Comparison of ENCODE assay signal across 35 cellular contexts in the genomic region with DNA sequence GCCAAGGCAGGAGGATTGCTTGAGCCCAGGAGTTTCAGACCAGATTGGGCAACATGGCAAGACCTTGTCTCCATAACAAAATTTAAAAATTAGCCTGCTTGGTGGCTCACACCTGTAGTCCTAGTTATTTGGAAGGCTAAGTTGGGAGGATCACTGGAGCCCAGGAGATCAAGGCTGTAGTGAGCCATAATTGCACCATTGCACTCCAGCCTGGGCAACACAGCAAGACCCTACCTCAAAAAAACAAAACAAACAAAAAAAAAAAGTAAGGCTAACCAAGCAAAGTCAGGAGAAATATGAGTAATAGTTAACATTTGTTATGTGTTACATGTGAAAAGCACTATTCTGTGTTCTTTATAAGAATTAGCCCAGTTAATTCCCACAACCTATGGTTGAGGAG.
"Had no signal": no experiment of that assay in that cellular context is flagged by ENCODE, and none has a peak within 500 bp of the region (broad histone marks: within the 10 kb centered on the region; RNA-seq: fewer than 3 reads in every experiment).

No MANE protein-coding gene starts in this region.

- DNase-seq: Karpas-422, Kasumi-1, MG63, MM.1S, MV-4-11, NCI-H1048, NCI-H1092, NCI-H1092 treated with DMSO at 0.1 percent for 48 hours, NCI-H1105, NCI-H1105 treated with DMSO at 0.1 percent for 48 hours, NCI-H1417, NCI-H1417 treated with DMSO at 0.1 percent for 48 hours, NCI-H1436, NCI-H1436 treated with DMSO at 0.1 percent for 48 hours, NCI-H146, NCI-H1694, NCI-H1694 treated with DMSO at 0.1 percent for 48 hours, NCI-H187, NCI-H187 treated with DMSO at 0.1 percent for 48 hours, NCI-H1930, NCI-H2029, NCI-H2029 treated with DMSO at 0.1 percent for 48 hours, NCI-H2081, NCI-H2081 treated with DMSO at 0.1 percent for 48 hours, NCI-H2107, NCI-H2171, NCI-H2171 treated with DMSO at 0.1 percent for 48 hours, NCI-H2227 treated with DMSO at 0.1 percent for 48 hours, NCI-H226, NCI-H345, NCI-H446, NCI-H446 treated with DMSO at 0.1 percent for 48 hours, NCI-H510A, NCI-H510A treated with DMSO at 0.1 percent for 48 hours, NCI-H524 had no signal

- H3K9me3 ChIP-seq: MG63 had no signal

- H3K27me3 ChIP-seq: MG63 had no signal

- H3K36me3 ChIP-seq: MG63 had no signal

- H3K4me3 ChIP-seq: MG63 had no signal
